1 cellular context compared by ENCODE assay signal in genomic region chr6:169990095-169991030, GRCh38.
TF ChIP-seq lines count a peak whose summit lies in the region.

No MANE protein-coding gene starts in this region.

TF ChIP-seq in GM23338, 12 proteins besides CTCF, POLR2A, EP300 and RAD21 (continued from another document):
- no peak for TF ChIP-seq JUNB (IDR thresholded peaks at IDR 0.05; ENCODE audit: unreplicated experiment)
- no peak for TF ChIP-seq REST (IDR thresholded peaks at IDR 0.05; ENCODE audit: unreplicated experiment)
